Comparison of ENCODE assay signal across 12 cellular contexts in the genomic region with DNA sequence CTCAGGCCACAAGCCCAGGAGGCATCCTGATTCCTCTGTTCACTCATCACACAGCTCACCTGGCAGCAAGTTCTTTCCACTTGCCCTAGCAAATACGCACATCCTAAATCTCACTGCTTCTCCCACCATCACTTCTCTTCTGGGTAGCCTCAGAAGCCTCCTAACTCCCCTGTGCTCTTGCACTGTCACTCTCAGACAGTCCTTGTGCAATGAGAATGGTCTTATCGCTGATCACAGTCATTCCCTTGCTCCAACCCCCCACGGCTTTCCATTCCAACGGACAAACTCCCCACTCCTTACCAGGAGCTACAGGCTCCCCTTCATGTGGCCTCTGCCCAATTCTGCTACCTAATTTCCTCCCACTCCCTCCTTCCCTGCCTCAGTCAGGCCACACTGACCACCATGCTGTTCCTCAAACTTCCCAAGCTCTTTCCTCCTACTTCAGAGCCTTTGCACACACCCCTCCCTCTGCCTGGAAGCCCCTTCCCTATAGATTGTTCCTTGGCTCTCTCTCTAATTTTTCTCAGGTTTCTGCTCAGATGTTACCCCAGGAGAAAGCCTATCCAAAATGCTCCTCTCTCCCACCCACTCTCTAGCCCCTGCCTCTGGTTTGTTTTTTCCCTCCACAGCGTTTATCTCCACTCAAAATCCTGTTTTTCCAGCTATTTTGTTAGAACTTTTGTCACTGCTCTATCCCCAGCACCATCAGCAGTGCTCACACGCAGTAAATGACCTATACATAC. TPM values are rescaled to one million over a fixed set of nuclear protein-coding genes. Genes with fewer than 3 reads are reported as not detected.
DNase-seq lines count a peak whose midpoint lies in the region; ATAC-seq, FAIRE-seq and TF ChIP-seq lines count a peak whose summit lies in the region.
"Had no signal": no experiment of that assay in that cellular context is flagged by ENCODE, and none has a peak within 500 bp of the region (broad histone marks: within the 10 kb centered on the region; RNA-seq: fewer than 3 reads in every experiment).

No MANE protein-coding gene starts in this region.

- no peak overlapping the region for H3K4me3 ChIP-seq in small intestine (ENCODE audit: low read depth in 1 of 2, low read length in 2 of 2)

- POLR2A ChIA-PET in RWPE1 (lab: Yijun Ruan, JAX; ENCODE audit: low non-redundant PET) = no interaction called here

- ATAC-seq in activated T-cell treated with anti-CD3 and anti-CD28 coated beads, Interleukin-2, amount 50 U/mL, for 4 hours = no peak
- ATAC-seq in stimulated activated effector memory CD8-positive, alpha-beta T cell treated with anti-CD3 and anti-CD28 coated beads, Interleukin-12 subunit alpha, Interleukin-12 subunit beta, amount 100 ng/mL, for 72 hours = no peak

- H3K36me3 Mint-ChIP-seq in activated T-cell treated with anti-CD3 and anti-CD28 coated beads, Interleukin-2, amount 50 U/mL, for 4 hours (ENCODE audit: insufficient read depth) = peaks cover 20% of the 10 kb centered on the region
- H3K36me3 Mint-ChIP-seq in dendritic cell treated with granulocyte-macrophage colony-stimulating factor and Interleukin-4, amounts not matched to agents 40 ng/mL and 50 ng/mL, for 4 days (ENCODE audit: low read depth) = peaks cover 17% of the 10 kb centered on the region
- H3K36me3 Mint-ChIP-seq in stimulated activated effector memory CD8-positive, alpha-beta T cell treated with anti-CD3 and anti-CD28 coated beads, Interleukin-12 subunit alpha, Interleukin-12 subunit beta, amount 100 ng/mL, for 72 hours = peaks cover 38% of the 10 kb centered on the region
- no peaks in the 10 kb centered on the region for H3K36me3 Mint-ChIP-seq in glutamatergic neuron (ENCODE audit: unreplicated experiment)

- H3K4me1 ChIP-seq in small intestine (ENCODE audit: control insufficient read depth in 2 of 2, insufficient read depth in 1 of 2, low read depth in 1 of 2, low read length in 1 of 2) = peaks cover 0 to 12% of the 10 kb centered on the region in 2 donors

- no peaks in the 10 kb centered on the region for H3K27me3 ChIP-seq in small intestine (ENCODE audit: control insufficient read depth in 2 of 2, insufficient read depth in 2 of 2, low read length in 2 of 2)

- no peaks in the 10 kb centered on the region for H3K36me3 ChIP-seq in small intestine (ENCODE audit: control insufficient read depth in 2 of 2, insufficient read depth in 2 of 2, low read length in 2 of 2)

- H3K27me3 Mint-ChIP-seq in activated T-cell treated with anti-CD3 and anti-CD28 coated beads, Interleukin-2, amount 50 U/mL, for 4 hours (ENCODE audit: low read depth) = no peaks in the 10 kb centered on the region
- H3K27me3 Mint-ChIP-seq in dendritic cell treated with granulocyte-macrophage colony-stimulating factor and Interleukin-4, amounts not matched to agents 40 ng/mL and 50 ng/mL, for 4 days = no peaks in the 10 kb centered on the region
- peaks cover 2% of the 10 kb centered on the region for H3K27me3 Mint-ChIP-seq in glutamatergic neuron (ENCODE audit: unreplicated experiment)

- intact Hi-C loops in dendritic cell treated with granulocyte-macrophage colony-stimulating factor and Interleukin-4, amounts not matched to agents 40 ng/mL and 50 ng/mL, for 4 days (cut with micrococcal nuclease) = loop anchor here (5.0 kb wide), 1 partner anchor 36 kb away; a partner anchor contains a TSS
- intact Hi-C loops in posterior cingulate gyrus (cut with DNase I) = no loop called here

- H3K4me3 Mint-ChIP-seq in activated T-cell treated with anti-CD3 and anti-CD28 coated beads, Interleukin-2, amount 50 U/mL, for 4 hours = peak overlapping the region; percentile 55
- no peak overlapping the region for H3K4me3 Mint-ChIP-seq in dendritic cell treated with granulocyte-macrophage colony-stimulating factor and Interleukin-4, amounts not matched to agents 40 ng/mL and 50 ng/mL, for 4 days
- H3K4me3 Mint-ChIP-seq in stimulated activated effector memory CD8-positive, alpha-beta T cell treated with anti-CD3 and anti-CD28 coated beads, Interleukin-12 subunit alpha, Interleukin-12 subunit beta, amount 100 ng/mL, for 72 hours = peak overlapping the region; percentile 50
- no peak overlapping the region for H3K4me3 Mint-ChIP-seq in glutamatergic neuron (ENCODE audit: unreplicated experiment)

- CTCF ChIA-PET in RWPE1 (lab: Yijun Ruan, JAX) = interaction anchor here (1.0 kb wide), 1 partner anchor 9 kb away, joined by 3 read pairs; no protein-coding TSS in a partner anchor

- peaks cover 91% of the 10 kb centered on the region for H3K4me1 Mint-ChIP-seq in activated T-cell treated with anti-CD3 and anti-CD28 coated beads, Interleukin-2, amount 50 U/mL, for 4 hours (ENCODE audit: low read depth)
- H3K4me1 Mint-ChIP-seq in dendritic cell treated with granulocyte-macrophage colony-stimulating factor and Interleukin-4, amounts not matched to agents 40 ng/mL and 50 ng/mL, for 4 days (ENCODE audit: low read depth) = peaks cover 79% of the 10 kb centered on the region
- peaks cover 74% of the 10 kb centered on the region for H3K4me1 Mint-ChIP-seq in stimulated activated effector memory CD8-positive, alpha-beta T cell treated with anti-CD3 and anti-CD28 coated beads, Interleukin-12 subunit alpha, Interleukin-12 subunit beta, amount 100 ng/mL, for 72 hours
- peaks cover 4% of the 10 kb centered on the region for H3K4me1 Mint-ChIP-seq in glutamatergic neuron (ENCODE audit: low read depth, unreplicated experiment)

- peak overlapping the region; percentile 43 for H3K27ac ChIP-seq in RWPE1
- no peak overlapping the region for H3K27ac ChIP-seq in small intestine (ENCODE audit: low read depth in 1 of 2, low read length in 1 of 2)

- H3K9me3 Mint-ChIP-seq in activated T-cell treated with anti-CD3 and anti-CD28 coated beads, Interleukin-2, amount 50 U/mL, for 4 hours = no peaks in the 10 kb centered on the region
- no peaks in the 10 kb centered on the region for H3K9me3 Mint-ChIP-seq in dendritic cell treated with granulocyte-macrophage colony-stimulating factor and Interleukin-4, amounts not matched to agents 40 ng/mL and 50 ng/mL, for 4 days
- H3K9me3 Mint-ChIP-seq in stimulated activated effector memory CD8-positive, alpha-beta T cell treated with anti-CD3 and anti-CD28 coated beads, Interleukin-12 subunit alpha, Interleukin-12 subunit beta, amount 100 ng/mL, for 72 hours = no peaks in the 10 kb centered on the region
- H3K9me3 Mint-ChIP-seq in glutamatergic neuron (ENCODE audit: unreplicated experiment) = peaks cover 6% of the 10 kb centered on the region

- peak overlapping the region; percentile 77 for H3K27ac Mint-ChIP-seq in dendritic cell treated with granulocyte-macrophage colony-stimulating factor and Interleukin-4, amounts not matched to agents 40 ng/mL and 50 ng/mL, for 4 days
- H3K27ac Mint-ChIP-seq in stimulated activated effector memory CD8-positive, alpha-beta T cell treated with anti-CD3 and anti-CD28 coated beads, Interleukin-12 subunit alpha, Interleukin-12 subunit beta, amount 100 ng/mL, for 72 hours = peak overlapping the region; percentile 86
- no peak overlapping the region for H3K27ac Mint-ChIP-seq in glutamatergic neuron (ENCODE audit: unreplicated experiment)

- TF ChIP-seq CTCF in RWPE1 (conservative IDR thresholded peaks at IDR 0.05; ENCODE audit: low read depth) (no peak), glutamatergic neuron (IDR thresholded peaks at IDR 0.05; ENCODE audit: partially characterized antibody, unreplicated experiment) (no peak)

- no peak for FAIRE-seq in small intestine (lab: Jason Lieb, UNC)

- DNase-seq in activated T-cell treated with anti-CD3 and anti-CD28 coated beads, Interleukin-2, amount 50 U/mL, for 4 hours = no peak
- DNase-seq in activated T-cell treated with anti-CD3 and anti-CD28 coated beads, Interleukin-2, amount 50 U/mL, for 1 hour = no peak
- no peak for DNase-seq in RWPE1 (ENCODE audit: low spot score)
- DNase-seq in stimulated activated effector memory CD8-positive, alpha-beta T cell treated with anti-CD3 and anti-CD28 coated beads, Interleukin-12 subunit alpha, Interleukin-12 subunit beta, amount 100 ng/mL, for 72 hours (ENCODE audit: low spot score in 2 of 2) = no peak
- DNase-seq in posterior cingulate gyrus = no peak
- DNase-seq in small intestine = no peak
- no peak for DNase-seq in glutamatergic neuron
- DNase-seq: anterior cingulate cortex, EL, NCI-H345, SIG-M5 had no signal

- WGBS in small intestine, 3 donors = 89 to 95% (median 93%) methylated on average over 6 of the region's 6 CpGs

- H3K9me3 ChIP-seq in small intestine (ENCODE audit: control insufficient read depth, low read depth) = no peaks in the 10 kb centered on the region

RNA-seq across cellular contexts. Expression of a gene that starts 34.1 kb away (rescaled TPM):
- total RNA-seq in activated T-cell treated with anti-CD3 and anti-CD28 coated beads, Interleukin-2, amount 50 U/mL, for 4 hours = 100 to 1,000 TPM; 275 to 314 (median 282) TPM
- 10 to 100 TPM in 2 of 3 donors, 1 to 10 TPM in 1; 8.5 to 11.6 (median 10.3) TPM for polyA plus RNA-seq in small intestine
- total RNA-seq in glutamatergic neuron (ENCODE audit: unreplicated experiment) = 2.5 TPM

Comparison
In these comparisons a context has a peak if more than half of its experiments do, and no peak if none do; other contexts are left out.
1. H3K4me3 Mint-ChIP-seq: peak in activated T-cell treated with anti-CD3 and anti-CD28 coated beads, Interleukin-2, amount 50 U/mL, for 4 hours (single experiment) and stimulated activated effector memory CD8-positive, alpha-beta T cell treated with anti-CD3 and anti-CD28 coated beads, Interleukin-12 subunit alpha, Interleukin-12 subunit beta, amount 100 ng/mL, for 72 hours (single experiment); none in dendritic cell treated with granulocyte-macrophage colony-stimulating factor and Interleukin-4, amounts not matched to agents 40 ng/mL and 50 ng/mL, for 4 days (single experiment) and glutamatergic neuron (single experiment).
2. RNA of a gene that starts 34.1 kb away (total RNA-seq): 275 to 314 TPM in activated T-cell treated with anti-CD3 and anti-CD28 coated beads, Interleukin-2, amount 50 U/mL, for 4 hours; 2.5 TPM in glutamatergic neuron (single experiment); every median in the first group is over 10 times any median in the second.